ENCODE assay signal across 1 cellular context in the genomic region with DNA sequence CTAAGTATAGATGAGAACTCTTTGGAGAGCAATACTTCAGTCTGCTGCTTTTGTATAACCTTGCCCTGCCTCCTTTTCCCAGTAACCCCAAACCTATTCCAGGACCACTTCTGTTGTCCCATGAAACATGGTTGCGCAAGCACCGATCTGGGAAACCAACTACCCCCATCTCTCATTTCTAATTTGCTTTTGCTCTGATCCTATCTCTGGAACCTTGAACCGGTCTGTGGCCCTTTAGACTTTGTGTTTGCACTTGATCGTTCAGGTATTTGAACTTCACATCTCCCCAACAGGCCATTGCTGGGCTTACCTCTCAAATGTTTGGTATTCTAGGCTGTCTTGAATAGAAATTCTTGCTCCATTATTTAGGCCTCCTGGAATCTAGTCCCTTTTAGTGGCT.
A peak's percentile ranks its signal among the peaks of the same experiment; 100 is the strongest.
TF ChIP-seq lines count a peak whose summit lies in the region.

No MANE protein-coding gene starts in this region.

TF ChIP-seq in HepG2, 621 proteins besides CTCF, POLR2A, EP300 and RAD21 (continued from another document):
- TF ChIP-seq, protein P1, sequence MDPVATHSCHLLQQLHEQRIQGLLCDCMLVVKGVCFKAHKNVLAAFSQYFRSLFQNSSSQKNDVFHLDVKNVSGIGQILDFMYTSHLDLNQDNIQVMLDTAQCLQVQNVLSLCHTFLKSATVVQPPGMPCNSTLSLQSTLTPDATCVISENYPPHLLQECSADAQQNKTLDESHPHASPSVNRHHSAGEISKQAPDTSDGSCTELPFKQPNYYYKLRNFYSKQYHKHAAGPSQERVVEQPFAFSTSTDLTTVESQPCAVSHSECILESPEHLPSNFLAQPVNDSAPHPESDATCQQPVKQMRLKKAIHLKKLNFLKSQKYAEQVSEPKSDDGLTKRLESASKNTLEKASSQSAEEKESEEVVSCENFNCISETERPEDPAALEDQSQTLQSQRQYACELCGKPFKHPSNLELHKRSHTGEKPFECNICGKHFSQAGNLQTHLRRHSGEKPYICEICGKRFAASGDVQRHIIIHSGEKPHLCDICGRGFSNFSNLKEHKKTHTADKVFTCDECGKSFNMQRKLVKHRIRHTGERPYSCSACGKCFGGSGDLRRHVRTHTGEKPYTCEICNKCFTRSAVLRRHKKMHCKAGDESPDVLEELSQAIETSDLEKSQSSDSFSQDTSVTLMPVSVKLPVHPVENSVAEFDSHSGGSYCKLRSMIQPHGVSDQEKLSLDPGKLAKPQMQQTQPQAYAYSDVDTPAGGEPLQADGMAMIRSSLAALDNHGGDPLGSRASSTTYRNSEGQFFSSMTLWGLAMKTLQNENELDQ (CRISPR knock-in tag; IDR thresholded peaks at IDR 0.05; ENCODE audit: borderline replicate concordance) = no peak
- TF ChIP-seq ZNF83 (CRISPR knock-in tag; IDR thresholded peaks at IDR 0.05; ENCODE audit: borderline replicate concordance) (no peak), FOXP1 (IDR thresholded peaks at IDR 0.05) (no peak), FOXP1 (CRISPR knock-in tag; IDR thresholded peaks at IDR 0.05) (no peak), BORCS8-MEF2B (CRISPR knock-in tag; IDR thresholded peaks at IDR 0.05) (0 out of 2 replicates have a peak, but pooled peaks have one; percentile 22), ZMYM4 (CRISPR knock-in tag; IDR thresholded peaks at IDR 0.05) (peak; percentile 72), MZF1 (CRISPR knock-in tag; IDR thresholded peaks at IDR 0.05; ENCODE audit: borderline replicate concordance) (no peak), ZFP82 (CRISPR knock-in tag; IDR thresholded peaks at IDR 0.05; ENCODE audit: borderline replicate concordance) (no peak), CCDC6 (CRISPR knock-in tag; IDR thresholded peaks at IDR 0.05) (no peak), AGO1 (IDR thresholded peaks at IDR 0.05; ENCODE audit: low read depth, low read length, poor library complexity, severe bottlenecking) (no peak), JARID2 (CRISPR knock-in tag; IDR thresholded peaks at IDR 0.05; ENCODE audit: insufficient replicate concordance) (no peak), ZNF564 (CRISPR knock-in tag; IDR thresholded peaks at IDR 0.05) (0 out of 2 replicates have a peak, but pooled peaks have one; percentile 27), MED13 (CRISPR knock-in tag; IDR thresholded peaks at IDR 0.05) (no peak)
- TF ChIP-seq, protein P2, sequence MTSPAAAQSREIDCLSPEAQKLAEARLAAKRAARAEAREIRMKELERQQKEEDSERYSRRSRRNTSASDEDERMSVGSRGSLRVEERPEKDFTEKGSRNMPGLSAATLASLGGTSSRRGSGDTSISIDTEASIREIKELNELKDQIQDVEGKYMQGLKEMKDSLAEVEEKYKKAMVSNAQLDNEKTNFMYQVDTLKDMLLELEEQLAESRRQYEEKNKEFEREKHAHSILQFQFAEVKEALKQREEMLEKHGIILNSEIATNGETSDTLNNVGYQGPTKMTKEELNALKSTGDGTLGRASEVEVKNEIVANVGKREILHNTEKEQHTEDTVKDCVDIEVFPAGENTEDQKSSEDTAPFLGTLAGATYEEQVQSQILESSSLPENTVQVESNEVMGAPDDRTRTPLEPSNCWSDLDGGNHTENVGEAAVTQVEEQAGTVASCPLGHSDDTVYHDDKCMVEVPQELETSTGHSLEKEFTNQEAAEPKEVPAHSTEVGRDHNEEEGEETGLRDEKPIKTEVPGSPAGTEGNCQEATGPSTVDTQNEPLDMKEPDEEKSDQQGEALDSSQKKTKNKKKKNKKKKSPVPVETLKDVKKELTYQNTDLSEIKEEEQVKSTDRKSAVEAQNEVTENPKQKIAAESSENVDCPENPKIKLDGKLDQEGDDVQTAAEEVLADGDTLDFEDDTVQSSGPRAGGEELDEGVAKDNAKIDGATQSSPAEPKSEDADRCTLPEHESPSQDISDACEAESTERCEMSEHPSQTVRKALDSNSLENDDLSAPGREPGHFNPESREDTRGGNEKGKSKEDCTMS (CRISPR knock-in tag; conservative IDR thresholded peaks at IDR 0.05) = no peak
- TF ChIP-seq, protein P3, sequence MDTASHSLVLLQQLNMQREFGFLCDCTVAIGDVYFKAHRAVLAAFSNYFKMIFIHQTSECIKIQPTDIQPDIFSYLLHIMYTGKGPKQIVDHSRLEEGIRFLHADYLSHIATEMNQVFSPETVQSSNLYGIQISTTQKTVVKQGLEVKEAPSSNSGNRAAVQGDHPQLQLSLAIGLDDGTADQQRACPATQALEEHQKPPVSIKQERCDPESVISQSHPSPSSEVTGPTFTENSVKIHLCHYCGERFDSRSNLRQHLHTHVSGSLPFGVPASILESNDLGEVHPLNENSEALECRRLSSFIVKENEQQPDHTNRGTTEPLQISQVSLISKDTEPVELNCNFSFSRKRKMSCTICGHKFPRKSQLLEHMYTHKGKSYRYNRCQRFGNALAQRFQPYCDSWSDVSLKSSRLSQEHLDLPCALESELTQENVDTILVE (CRISPR knock-in tag; IDR thresholded peaks at IDR 0.05) = no peak
- TF ChIP-seq, protein P4, sequence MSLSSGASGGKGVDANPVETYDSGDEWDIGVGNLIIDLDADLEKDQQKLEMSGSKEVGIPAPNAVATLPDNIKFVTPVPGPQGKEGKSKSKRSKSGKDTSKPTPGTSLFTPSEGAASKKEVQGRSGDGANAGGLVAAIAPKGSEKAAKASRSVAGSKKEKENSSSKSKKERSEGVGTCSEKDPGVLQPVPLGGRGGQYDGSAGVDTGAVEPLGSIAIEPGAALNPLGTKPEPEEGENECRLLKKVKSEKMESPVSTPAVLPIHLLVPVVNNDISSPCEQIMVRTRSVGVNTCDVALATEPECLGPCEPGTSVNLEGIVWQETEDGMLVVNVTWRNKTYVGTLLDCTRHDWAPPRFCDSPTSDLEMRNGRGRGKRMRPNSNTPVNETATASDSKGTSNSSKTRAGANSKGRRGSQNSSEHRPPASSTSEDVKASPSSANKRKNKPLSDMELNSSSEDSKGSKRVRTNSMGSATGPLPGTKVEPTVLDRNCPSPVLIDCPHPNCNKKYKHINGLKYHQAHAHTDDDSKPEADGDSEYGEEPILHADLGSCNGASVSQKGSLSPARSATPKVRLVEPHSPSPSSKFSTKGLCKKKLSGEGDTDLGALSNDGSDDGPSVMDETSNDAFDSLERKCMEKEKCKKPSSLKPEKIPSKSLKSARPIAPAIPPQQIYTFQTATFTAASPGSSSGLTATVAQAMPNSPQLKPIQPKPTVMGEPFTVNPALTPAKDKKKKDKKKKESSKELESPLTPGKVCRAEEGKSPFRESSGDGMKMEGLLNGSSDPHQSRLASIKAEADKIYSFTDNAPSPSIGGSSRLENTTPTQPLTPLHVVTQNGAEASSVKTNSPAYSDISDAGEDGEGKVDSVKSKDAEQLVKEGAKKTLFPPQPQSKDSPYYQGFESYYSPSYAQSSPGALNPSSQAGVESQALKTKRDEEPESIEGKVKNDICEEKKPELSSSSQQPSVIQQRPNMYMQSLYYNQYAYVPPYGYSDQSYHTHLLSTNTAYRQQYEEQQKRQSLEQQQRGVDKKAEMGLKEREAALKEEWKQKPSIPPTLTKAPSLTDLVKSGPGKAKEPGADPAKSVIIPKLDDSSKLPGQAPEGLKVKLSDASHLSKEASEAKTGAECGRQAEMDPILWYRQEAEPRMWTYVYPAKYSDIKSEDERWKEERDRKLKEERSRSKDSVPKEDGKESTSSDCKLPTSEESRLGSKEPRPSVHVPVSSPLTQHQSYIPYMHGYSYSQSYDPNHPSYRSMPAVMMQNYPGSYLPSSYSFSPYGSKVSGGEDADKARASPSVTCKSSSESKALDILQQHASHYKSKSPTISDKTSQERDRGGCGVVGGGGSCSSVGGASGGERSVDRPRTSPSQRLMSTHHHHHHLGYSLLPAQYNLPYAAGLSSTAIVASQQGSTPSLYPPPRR (CRISPR knock-in tag; IDR thresholded peaks at IDR 0.05; ENCODE audit: borderline replicate concordance) = no peak
